18 cellular contexts compared by ENCODE assay signal in the genomic region with DNA sequence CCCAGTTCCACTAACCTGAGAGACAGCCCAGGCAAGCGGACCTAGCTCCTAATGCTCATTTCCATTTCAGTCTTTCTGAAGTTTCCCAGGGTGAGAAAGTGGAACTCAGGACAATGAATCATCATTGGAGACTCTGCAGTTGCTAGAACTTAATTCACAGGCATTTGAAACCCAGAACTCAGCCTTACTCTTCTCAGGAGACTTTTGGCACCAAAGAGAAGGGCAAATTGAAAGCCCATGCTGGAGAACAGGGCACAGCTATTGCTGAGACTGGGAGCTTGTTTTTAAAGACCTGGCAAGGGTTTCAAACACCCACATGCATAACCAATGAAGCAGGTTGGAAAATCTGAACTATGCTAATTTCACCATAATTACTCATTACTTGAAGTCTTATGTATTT.
DNase-seq lines count a peak whose midpoint lies in the region; ATAC-seq and TF ChIP-seq lines count a peak whose summit lies in the region.
"Had no signal": no experiment of that assay in that cellular context is flagged by ENCODE, and none has a peak within 500 bp of the region (broad histone marks: within the 10 kb centered on the region; RNA-seq: fewer than 3 reads in every experiment).

No MANE protein-coding gene starts in this region.

- H4K20me1 ChIP-seq in Loucy (ENCODE audit: insufficient read depth, low read length, poor library complexity, severe bottlenecking), result no peaks in the 10 kb centered on the region

- H3K27ac ChIP-seq in caudate nucleus (ENCODE audit: low read depth, low read length), result peak overlapping the region; percentile 60
- H3K27ac ChIP-seq: breast epithelium, Peyer's patch, uterus had no signal

- peak; percentile 63 for DNase-seq in activated CD8-positive, alpha-beta memory T cell treated with anti-CD3 and anti-CD28 coated beads for 24 hours
- no peak for DNase-seq in activated CD8-positive, alpha-beta memory T cell treated with anti-CD3 and anti-CD28 coated beads, Interleukin-2, amount 50 U/mL, for 48 hours
- peak in 9 of 61 donors; percentile 2 to 47 (median 9) for DNase-seq in caudate nucleus (lab: John Stamatoyannopoulos, UW)
- DNase-seq in stimulated activated effector memory CD8-positive, alpha-beta T cell treated with anti-CD3 and anti-CD28 coated beads, Interleukin-12 subunit alpha, Interleukin-12 subunit beta, amount 100 ng/mL, for 72 hours (ENCODE audit: low spot score in 2 of 2), result no peak
- no peak for DNase-seq in NCI-H446 treated with DMSO at 0.1 percent for 48 hours (lab: John Stamatoyannopoulos, UW)
- DNase-seq in GM19238 (ENCODE audit: insufficient read length, low spot score), result no peak
- DNase-seq in erythroblast (lab: John Stamatoyannopoulos, UW), result no peak
- DNase-seq: effector CD8-positive, alpha-beta T cell; GF-D8; left colon; mucosa of descending colon; NCI-H1092; NCI-H748 treated with DMSO at 0.1 percent for 48 hours; Peyer's patch; stimulated activated naive CD4-positive, alpha-beta T cell treated with Interleukin-2 at 50 U/mL for 16 hours; uterus had no signal

- no peaks in the 10 kb centered on the region; the same call in 1 of the 2 replicates for H3F3A ChIP-seq in Loucy (ENCODE audit: low read depth)

- no peaks in the 10 kb centered on the region for H3K27me3 ChIP-seq in Loucy (ENCODE audit: insufficient read depth, low read length, poor library complexity, severe bottlenecking)
- H3K27me3 ChIP-seq: breast epithelium, Peyer's patch, uterus had no signal

- H3K36me3 ChIP-seq in Loucy (ENCODE audit: insufficient read depth, low read length), result no peaks in the 10 kb centered on the region
- H3K36me3 ChIP-seq: breast epithelium, Peyer's patch, uterus had no signal

- H3K9me3 ChIP-seq in Loucy (ENCODE audit: insufficient read depth, low read depth, low read length), result peaks cover 5% of the 10 kb centered on the region; the same call in 1 of the 2 replicates
- H3K9me3 ChIP-seq: breast epithelium, Peyer's patch, uterus had no signal

- peaks cover 54% of the 10 kb centered on the region for H3K4me1 ChIP-seq in Loucy (ENCODE audit: insufficient read depth, low read length, poor library complexity, severe bottlenecking)
- H3K4me1 ChIP-seq: breast epithelium, Peyer's patch, uterus had no signal

- H3K4me2 ChIP-seq in Loucy (ENCODE audit: low read depth, low read length, poor library complexity, severe bottlenecking), result peak overlapping the region; percentile 36

- peaks cover 11% of the 10 kb centered on the region for H3K9me3 Mint-ChIP-seq in stimulated activated effector memory CD8-positive, alpha-beta T cell treated with anti-CD3 and anti-CD28 coated beads, Interleukin-12 subunit alpha, Interleukin-12 subunit beta, amount 100 ng/mL, for 72 hours

- H3K9ac ChIP-seq in Loucy (ENCODE audit: low read depth, low read length, poor library complexity, severe bottlenecking), result peak overlapping the region; percentile 36

- H2AFZ ChIP-seq in Loucy (ENCODE audit: low read length), result peak overlapping the region; percentile 69

- H3K9me2 ChIP-seq in Loucy (replicated peaks; ENCODE audit: low read depth, low read length), result no peaks in the 10 kb centered on the region

- no peak overlapping the region for H3K4me3 ChIP-seq in Loucy (ENCODE audit: low read length, poor library complexity, severe bottlenecking)
- H3K4me3 ChIP-seq: breast epithelium, mucosa of descending colon, Peyer's patch, uterus had no signal

- H3K4me3 Mint-ChIP-seq in stimulated activated effector memory CD8-positive, alpha-beta T cell treated with anti-CD3 and anti-CD28 coated beads, Interleukin-12 subunit alpha, Interleukin-12 subunit beta, amount 100 ng/mL, for 72 hours, result peak overlapping the region; percentile 5

- TF ChIP-seq CTCF in Loucy (conservative IDR thresholded peaks at IDR 0.05; ENCODE audit: low read length), result no peak

- H3K79me2 ChIP-seq in Loucy (ENCODE audit: insufficient read depth, low read length), result no peaks in the 10 kb centered on the region

- no peaks in the 10 kb centered on the region for H3K36me3 Mint-ChIP-seq in stimulated activated effector memory CD8-positive, alpha-beta T cell treated with anti-CD3 and anti-CD28 coated beads, Interleukin-12 subunit alpha, Interleukin-12 subunit beta, amount 100 ng/mL, for 72 hours

- ATAC-seq in stimulated activated effector memory CD8-positive, alpha-beta T cell treated with anti-CD3 and anti-CD28 coated beads, Interleukin-12 subunit alpha, Interleukin-12 subunit beta, amount 100 ng/mL, for 72 hours, result peak; percentile 86
- ATAC-seq: left colon, mucosa of descending colon had no signal

- peaks cover 14% of the 10 kb centered on the region for H3K4me1 Mint-ChIP-seq in stimulated activated effector memory CD8-positive, alpha-beta T cell treated with anti-CD3 and anti-CD28 coated beads, Interleukin-12 subunit alpha, Interleukin-12 subunit beta, amount 100 ng/mL, for 72 hours

- no peak for TF ChIP-seq POLR2A in erythroblast (IDR thresholded peaks at IDR 0.05; ENCODE audit: low read length)

- H3K27ac Mint-ChIP-seq in stimulated activated effector memory CD8-positive, alpha-beta T cell treated with anti-CD3 and anti-CD28 coated beads, Interleukin-12 subunit alpha, Interleukin-12 subunit beta, amount 100 ng/mL, for 72 hours, result no peak overlapping the region
